9 cellular contexts compared by ENCODE assay signal in the genomic region with DNA sequence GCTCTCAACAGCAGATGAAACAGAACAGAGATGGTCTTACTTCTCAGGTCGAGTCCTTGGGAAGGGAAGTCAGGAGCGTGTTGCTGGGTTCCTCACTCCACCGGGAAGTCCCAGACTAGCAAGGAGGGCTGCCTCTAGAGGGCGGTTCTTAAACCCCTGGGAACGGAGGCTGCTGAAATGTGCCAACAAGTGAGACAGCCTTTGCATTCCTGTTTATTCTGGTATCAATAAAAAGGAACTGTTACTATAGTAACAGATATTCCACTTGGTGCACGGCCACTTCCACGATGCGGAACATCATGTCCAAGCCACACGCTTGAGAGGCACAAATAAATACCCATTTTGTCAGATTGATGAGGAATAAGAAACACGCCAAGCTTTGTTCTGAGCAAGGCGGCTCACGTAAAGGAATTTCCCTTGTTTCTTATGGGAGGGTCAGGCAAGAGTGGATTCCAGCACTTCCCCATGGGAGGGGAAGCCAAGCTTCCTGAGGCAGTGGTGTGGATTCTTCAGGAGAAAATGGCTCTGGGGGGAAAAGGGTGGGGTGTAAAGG. TPM values are rescaled to one million over a fixed set of nuclear protein-coding genes. Genes with fewer than 3 reads are reported as not detected.
DNase-seq lines count a peak whose midpoint lies in the region; ATAC-seq and TF ChIP-seq lines count a peak whose summit lies in the region.
"Had no signal": no experiment of that assay in that cellular context is flagged by ENCODE, and none has a peak within 500 bp of the region (broad histone marks: within the 10 kb centered on the region; RNA-seq: fewer than 3 reads in every experiment).

A gene with protein sequence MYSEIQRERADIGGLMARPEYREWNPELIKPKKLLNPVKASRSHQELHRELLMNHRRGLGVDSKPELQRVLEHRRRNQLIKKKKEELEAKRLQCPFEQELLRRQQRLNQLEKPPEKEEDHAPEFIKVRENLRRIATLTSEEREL (minus strand): TSS at position 123 of the 553 bp plus-strand sequence. CDS start 7,531 bp downstream, outside the sequence.

- H3K27me3 ChIP-seq in HCT116 (ENCODE audit: insufficient read depth, low read length) = no peaks in the 10 kb centered on the region
- H3K27me3 ChIP-seq in duodenal mucosa (ENCODE audit: control insufficient read depth in 1 of 2, insufficient read depth in 2 of 2, low read length in 2 of 2) = no peaks in the 10 kb centered on the region
- no peaks in the 10 kb centered on the region for H3K27me3 ChIP-seq in stomach smooth muscle (ENCODE audit: control insufficient read depth in 1 of 2, insufficient read depth in 2 of 2, low read length in 2 of 2)

- POLR2A ChIA-PET in HCT116 (lab: Charles Lee) = no interaction called here

- H3K9me2 ChIP-seq in HCT116 (ENCODE audit: insufficient read depth) = no peaks in the 10 kb centered on the region

- ATAC-seq in HCT116 (peak; percentile 80), left colon (peak; percentile 59), HG03460 (IDR thresholded peaks at IDR 0.05; ENCODE audit: unreplicated experiment) (no peak)

- peak in 2 of 3 experiments; percentile 24 to 40; a peak in 3 of 6 replicates for TF ChIP-seq CTCF in HCT116 (IDR thresholded peaks at IDR 0.05 in 2 of 3, conservative IDR thresholded peaks at IDR 0.05 in 1 of 3; ENCODE audit: borderline replicate concordance in 1 of 3, insufficient read depth in 1 of 3, low read depth in 2 of 3, low read length in 2 of 3)

- H4K20me1 ChIP-seq in HCT116 (ENCODE audit: insufficient read depth) = no peaks in the 10 kb centered on the region

- H3K9ac ChIP-seq in HCT116 (ENCODE audit: low read length) (no peak within 1 kb of the TSS), duodenal mucosa (ENCODE audit: low read depth in 1 of 2, low read length in 2 of 2) (no peak within 1 kb of the TSS), stomach smooth muscle (ENCODE audit: low read length in 2 of 2) (peak within 1 kb of the TSS in 1 of 2 donors; percentile 58)

- H3K9me3 ChIP-seq in HCT116 (ENCODE audit: control insufficient read depth in 1 of 2, insufficient read depth in 1 of 2, low read depth in 1 of 2, low read length in 2 of 2) = no peaks in the 10 kb centered on the region
- no peaks in the 10 kb centered on the region for H3K9me3 ChIP-seq in duodenal mucosa (ENCODE audit: control insufficient read depth in 1 of 2, low read length in 2 of 2)
- H3K9me3 ChIP-seq in stomach smooth muscle (ENCODE audit: control insufficient read depth in 2 of 2, low read length in 2 of 2) = no peaks in the 10 kb centered on the region

- no peak for TF ChIP-seq POLR2A in HCT116 (IDR thresholded peaks at IDR 0.05; ENCODE audit: borderline replicate concordance, extremely low read depth, insufficient read depth, insufficient read length)

- H3K36me3 ChIP-seq in HCT116 (ENCODE audit: control insufficient read depth in 1 of 2, insufficient read depth in 2 of 2, low read length in 2 of 2) (no peaks in the 10 kb centered on the region), duodenal mucosa (ENCODE audit: control insufficient read depth in 1 of 2, insufficient read depth in 2 of 2, low read length in 2 of 2) (no peaks in the 10 kb centered on the region), stomach smooth muscle (ENCODE audit: control insufficient read depth in 2 of 2, insufficient read depth in 2 of 2, low read length in 2 of 2) (no peaks in the 10 kb centered on the region)

- CTCF ChIA-PET in HCT116 (lab: Charles Lee) = no interaction called here

- no peak for TF ChIP-seq RAD21 in HCT116 (IDR thresholded peaks at IDR 0.05; ENCODE audit: low read depth)

- RAD21 ChIA-PET in HCT116 (lab: Charles Lee; ENCODE audit: low non-redundant PET in 1 of 2, low total read pairs in 2 of 2, uncharacterized antibody in 2 of 2, unreplicated experiment in 2 of 2) = no interaction called here

- intact Hi-C loops in HCT116 (cut with micrococcal nuclease) (no loop called here), left colon (cut with DNase I, micrococcal nuclease) (loop anchor here in 1 of 2 donors (10.0 kb wide), 1 partner anchor 57 kb away; no protein-coding TSS in a partner anchor)

- no TSS peak for BruUV-seq in HCT116 (replicated peaks; lab: Mats Ljungman, UMichigan)

- no peak within 1 kb of the TSS for H2AFZ ChIP-seq in HCT116 (ENCODE audit: low read depth, low read length, poor library complexity, severe bottlenecking)

- H3K27ac ChIP-seq in HCT116 (ENCODE audit: low read depth, low read length) (no peak within 1 kb of the TSS), duodenal mucosa (ENCODE audit: low read depth, low read length) (peak within 1 kb of the TSS; percentile 34), stomach smooth muscle (ENCODE audit: low read length) (peak within 1 kb of the TSS; percentile 62)

- H3K4me3 ChIP-seq in HCT116 (replicated peaks in 1 of 2; ENCODE audit: low read depth in 1 of 2, low read length in 2 of 2) = no peak within 1 kb of the TSS
- peak within 1 kb of the TSS in 1 of 2 donors; percentile 23 for H3K4me3 ChIP-seq in duodenal mucosa (ENCODE audit: low read depth in 1 of 2, low read length in 2 of 2)
- peak within 1 kb of the TSS in 1 of 2 donors; percentile 52 for H3K4me3 ChIP-seq in stomach smooth muscle (ENCODE audit: low read length in 2 of 2)

- no peak for DNase-seq in HCT116 (ENCODE audit: low read depth, low spot score)
- DNase-seq in left colon = peak in 1 of 2 donors; percentile 39
- DNase-seq in SIG-M5 treated with dmso at 0.1 percent for 504 hours (lab: John Stamatoyannopoulos, UW; ENCODE audit: unreplicated experiment) = no peak
- DNase-seq in NCI-H446 treated with DMSO at 0.1 percent for 48 hours (lab: John Stamatoyannopoulos, UW) = no peak
- no peak for DNase-seq in amniotic stem cell (lab: John Stamatoyannopoulos, UW)
- DNase-seq: activated naive CD8-positive, alpha-beta T cell treated with anti-CD3 and anti-CD28 coated beads for 36 hours had no signal

- H3K4me2 ChIP-seq in HCT116 (ENCODE audit: low read length) = no peak within 1 kb of the TSS

- no peaks in the 10 kb centered on the region for H3K79me2 ChIP-seq in HCT116 (ENCODE audit: insufficient read depth, low read length)

- H3K4me1 ChIP-seq in HCT116 (ENCODE audit: control insufficient read depth in 1 of 2, insufficient read depth in 2 of 2, low read length in 2 of 2) (peaks cover 0 to 6% of the 10 kb centered on the region in 2 experiments; a peak in 1 of 4 replicates), duodenal mucosa (ENCODE audit: control insufficient read depth in 1 of 2, insufficient read depth in 2 of 2, low read length in 2 of 2) (no peaks in the 10 kb centered on the region), stomach smooth muscle (ENCODE audit: control insufficient read depth, insufficient read depth, low read length) (peaks cover 21% of the 10 kb centered on the region)

TF ChIP-seq in HCT116, 20 proteins besides CTCF, POLR2A, EP300 and RAD21:
- TF ChIP-seq TCF7L2 (IDR thresholded peaks at IDR 0.05; ENCODE audit: borderline replicate concordance, extremely low read depth, insufficient read depth, insufficient read length) (no peak), ELF1 (IDR thresholded peaks at IDR 0.05; ENCODE audit: borderline replicate concordance, low read depth) (no peak), CBX3 (IDR thresholded peaks at IDR 0.05; ENCODE audit: low read depth) (no peak), EGR1 (IDR thresholded peaks at IDR 0.05; ENCODE audit: low read depth) (no peak), SP1 (IDR thresholded peaks at IDR 0.05; ENCODE audit: low read depth) (no peak), FOSL1 (IDR thresholded peaks at IDR 0.05; ENCODE audit: low read depth) (no peak), EZH2 (IDR thresholded peaks at IDR 0.05) (no peak), SIN3A (IDR thresholded peaks at IDR 0.05; ENCODE audit: low read depth) (no peak)
- TF ChIP-seq, protein P1, sequence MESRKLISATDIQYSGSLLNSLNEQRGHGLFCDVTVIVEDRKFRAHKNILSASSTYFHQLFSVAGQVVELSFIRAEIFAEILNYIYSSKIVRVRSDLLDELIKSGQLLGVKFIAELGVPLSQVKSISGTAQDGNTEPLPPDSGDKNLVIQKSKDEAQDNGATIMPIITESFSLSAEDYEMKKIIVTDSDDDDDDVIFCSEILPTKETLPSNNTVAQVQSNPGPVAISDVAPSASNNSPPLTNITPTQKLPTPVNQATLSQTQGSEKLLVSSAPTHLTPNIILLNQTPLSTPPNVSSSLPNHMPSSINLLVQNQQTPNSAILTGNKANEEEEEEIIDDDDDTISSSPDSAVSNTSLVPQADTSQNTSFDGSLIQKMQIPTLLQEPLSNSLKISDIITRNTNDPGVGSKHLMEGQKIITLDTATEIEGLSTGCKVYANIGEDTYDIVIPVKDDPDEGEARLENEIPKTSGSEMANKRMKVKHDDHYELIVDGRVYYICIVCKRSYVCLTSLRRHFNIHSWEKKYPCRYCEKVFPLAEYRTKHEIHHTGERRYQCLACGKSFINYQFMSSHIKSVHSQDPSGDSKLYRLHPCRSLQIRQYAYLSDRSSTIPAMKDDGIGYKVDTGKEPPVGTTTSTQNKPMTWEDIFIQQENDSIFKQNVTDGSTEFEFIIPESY (IDR thresholded peaks at IDR 0.05; ENCODE audit: extremely low read depth, insufficient replicate concordance, low read length) = no peak
- TF ChIP-seq, protein P2, sequence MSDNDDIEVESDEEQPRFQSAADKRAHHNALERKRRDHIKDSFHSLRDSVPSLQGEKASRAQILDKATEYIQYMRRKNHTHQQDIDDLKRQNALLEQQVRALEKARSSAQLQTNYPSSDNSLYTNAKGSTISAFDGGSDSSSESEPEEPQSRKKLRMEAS (IDR thresholded peaks at IDR 0.05) = no peak

RNA-seq across cellular contexts. Expression of the gene that starts here (rescaled TPM):
- total RNA-seq in HCT116 (2021; ENCODE audit: unreplicated experiment) (not detected), left colon (10 to 100 TPM in 1 of 2 donors, 1 to 10 TPM in 1; 7.8 to 10.2 TPM)
- polyA plus RNA-seq in HCT116 (2012) = 0.03 TPM in 1 of 2 replicates, not detected in the other
- total RNA-seq: activated naive CD8-positive, alpha-beta T cell treated with anti-CD3 and anti-CD28 coated beads for 36 hours had no signal

Comparison
In these comparisons a context has a peak if more than half of its experiments do, and no peak if none do; other contexts are left out.
1. Peak in ATAC-seq in HCT116; RNA of the gene not detected or under 1 TPM.